Comparison of ENCODE assay signal across 23 cellular contexts in the genomic region with DNA sequence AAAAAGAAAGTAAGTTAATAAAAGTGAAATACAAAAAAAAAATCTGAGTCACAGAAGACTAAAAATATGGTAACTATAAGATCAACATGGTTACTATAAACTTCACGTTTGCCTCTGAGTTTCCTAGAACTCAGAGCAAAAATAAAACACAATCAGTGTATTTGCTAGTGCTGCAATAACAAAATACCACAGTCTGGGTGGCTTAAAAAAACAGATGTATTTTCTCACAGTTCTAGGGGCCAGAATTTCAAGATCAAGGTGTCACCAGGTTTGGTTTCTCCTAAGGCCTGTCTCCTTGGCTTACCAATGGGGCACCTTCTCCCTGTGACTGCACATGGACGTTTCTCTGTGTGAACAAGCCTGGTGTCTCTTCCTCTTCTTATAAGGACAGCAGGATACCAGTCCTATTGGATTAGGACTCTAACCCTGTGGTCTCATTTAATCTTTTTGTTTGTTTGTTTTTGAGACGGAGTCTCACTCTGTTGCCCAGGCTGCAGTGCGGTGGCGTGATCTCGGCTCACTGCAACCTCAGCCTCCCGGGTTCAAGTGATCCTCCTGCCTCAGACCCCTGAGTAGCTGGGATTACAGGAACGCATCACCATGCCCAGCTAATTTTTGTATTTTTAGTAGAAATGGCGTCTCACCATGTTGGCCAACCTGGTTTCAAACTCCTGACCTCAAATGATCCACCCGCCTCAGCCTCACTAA.
DNase-seq lines count a peak whose midpoint lies in the region; ATAC-seq, FAIRE-seq and TF ChIP-seq lines count a peak whose summit lies in the region.
"Had no signal": no experiment of that assay in that cellular context is flagged by ENCODE, and none has a peak within 500 bp of the region (broad histone marks: within the 10 kb centered on the region; RNA-seq: fewer than 3 reads in every experiment).

No MANE protein-coding gene starts in this region.

- no peak for TF ChIP-seq POLR2A in H1 (IDR thresholded peaks at IDR 0.05; ENCODE audit: control extremely low read depth in 1 of 2, low read depth in 2 of 2, low read length in 2 of 2)
- no peak for TF ChIP-seq POLR2A in HepG2 (IDR thresholded peaks at IDR 0.05; ENCODE audit: insufficient read depth in 1 of 2, low read depth in 2 of 2, low read length in 2 of 2)

- no peak overlapping the region for H3K4me2 ChIP-seq in H1 (ENCODE audit: insufficient read depth in 1 of 2, low read depth in 2 of 2, low read length in 2 of 2)
- H3K4me2 ChIP-seq in HepG2 (ENCODE audit: low read depth, low read length) = no peak overlapping the region
- H3K4me2 ChIP-seq: BLaER1, GM23338 had no signal

- TF ChIP-seq CTCF in H1 (IDR thresholded peaks at IDR 0.05; ENCODE audit: control extremely low read depth in 1 of 3, insufficient read depth in 1 of 3, low read depth in 1 of 3, low read length in 3 of 3) (no peak), HepG2 (CRISPR knock-in tag; IDR thresholded peaks at IDR 0.05) (no peak), pancreas (IDR thresholded peaks at IDR 0.05) (no peak)

- H3K23ac ChIP-seq in H1 (ENCODE audit: insufficient read length) = no peak overlapping the region

- no peak overlapping the region for H4K5ac ChIP-seq in H1 (ENCODE audit: insufficient read length, low read depth, low read length)

- no peak overlapping the region for H3K4me3 ChIP-seq in H1 (ENCODE audit: extremely low read depth in 1 of 4, insufficient read depth in 2 of 4, low read depth in 3 of 4, low read length in 4 of 4)
- no peak overlapping the region for H3K4me3 ChIP-seq in HepG2 (replicated peaks in 1 of 3; ENCODE audit: insufficient read depth in 1 of 3, low read depth in 2 of 3, low read length in 3 of 3)
- no peak overlapping the region for H3K4me3 ChIP-seq in pancreas
- no peak overlapping the region for H3K4me3 ChIP-seq in H7 (ENCODE audit: insufficient read depth, low read depth, low read length)
- H3K4me3 ChIP-seq: BLaER1, GM23338 had no signal

- TF ChIP-seq EP300 in H1 (IDR thresholded peaks at IDR 0.05; ENCODE audit: borderline replicate concordance in 1 of 2, low read depth in 2 of 2, low read length in 2 of 2) (no peak), HepG2 (IDR thresholded peaks at IDR 0.05; ENCODE audit: low read depth in 2 of 2, low read length in 2 of 2) (no peak), HepG2 (CRISPR knock-in tag; IDR thresholded peaks at IDR 0.05; ENCODE audit: borderline replicate concordance) (no peak)

- no peak overlapping the region for H3K18ac ChIP-seq in H1 (ENCODE audit: extremely low read depth, low read length)

- no peak overlapping the region for H3K56ac ChIP-seq in H1 (replicated peaks; ENCODE audit: insufficient read length, low read depth, low read length)

- no peak overlapping the region for H2BK5ac ChIP-seq in H1 (ENCODE audit: low read depth, low read length)

- H3K27me3 ChIP-seq in H1 (replicated peaks in 1 of 4; ENCODE audit: control insufficient read depth in 3 of 4, extremely low read depth in 1 of 4, insufficient read depth in 3 of 4, low read length in 3 of 4) = no peaks in the 10 kb centered on the region
- no peaks in the 10 kb centered on the region for H3K27me3 ChIP-seq in HepG2 (ENCODE audit: control insufficient read depth in 1 of 2, insufficient read depth in 2 of 2, low read length in 2 of 2)
- H3K27me3 ChIP-seq in pancreas = no peaks in the 10 kb centered on the region
- no peaks in the 10 kb centered on the region for H3K27me3 ChIP-seq in H7 (ENCODE audit: control insufficient read depth, insufficient read depth, low read length)
- H3K27me3 ChIP-seq: BLaER1 had no signal

- H2AFZ ChIP-seq in H1 (ENCODE audit: low read length) (0 out of 2 replicates have a peak overlapping the region, but pooled peaks have one; percentile 51), HepG2 (ENCODE audit: low read length) (peak overlapping the region; percentile 79)
- H2AFZ ChIP-seq: GM23338 had no signal

- H4K20me1 ChIP-seq in H1 (replicated peaks in 1 of 2; ENCODE audit: control insufficient read depth in 1 of 2, insufficient read depth in 2 of 2, low read length in 2 of 2) (no peaks in the 10 kb centered on the region), HepG2 (ENCODE audit: insufficient read depth, low read length) (no peaks in the 10 kb centered on the region)
- H4K20me1 ChIP-seq: BLaER1 had no signal

- H2BK120ac ChIP-seq in H1 (replicated peaks; ENCODE audit: low read depth, low read length) = no peak overlapping the region

- DNase-seq in NCI-H82 (lab: John Stamatoyannopoulos, UW) = peak; percentile 20
- DNase-seq in NCI-H82 treated with DMSO at 0.1 percent for 48 hours (lab: John Stamatoyannopoulos, UW; ENCODE audit: unreplicated experiment) = no peak
- DNase-seq in H1 (ENCODE audit: low read depth in 1 of 2, low spot score in 2 of 2) = no peak
- DNase-seq in HepG2 (ENCODE audit: low spot score) = no peak
- DNase-seq in pancreas = no peak
- no peak for DNase-seq in H7
- DNase-seq: CD4-positive, CD25-positive, alpha-beta regulatory T cell; CD8-positive, alpha-beta memory T cell; DMS 273 treated with DMSO at 0.1 percent for 48 hours; DMS79 treated with DMSO at 0.1 percent for 48 hours; GF-D8; H9; HFFc6 had no signal

- no peak overlapping the region for H4K91ac ChIP-seq in H1 (replicated peaks; ENCODE audit: insufficient read length, low read length)

- 92% methylated on average over 10 of the region's 10 CpGs; no CpG with 5 or more reads in 1 of the 2 experiments for WGBS in H1 (ENCODE audit: extremely low coverage in 1 of 2, insufficient coverage in 1 of 2, insufficient read length in 1 of 2, insufficient replicate concordance in 2 of 2, low coverage in 1 of 2, low lambda C conversion rate in 2 of 2, missing lambda C conversion rate in 1 of 2), 2 experiments
- 91% methylated on average over 10 of the region's 10 CpGs for WGBS in HepG2 (ENCODE audit: low lambda C conversion rate)
- 66 to 67% methylated on average over 10 of the region's 10 CpGs for WGBS in pancreas, 2 donors

- H2BK15ac ChIP-seq in H1 (ENCODE audit: low read length) = no peak overlapping the region

- no peak overlapping the region for H2BK12ac ChIP-seq in H1 (ENCODE audit: low read depth, low read length)

- H3K4me1 ChIP-seq in H1 (replicated peaks in 1 of 4; ENCODE audit: control insufficient read depth in 3 of 4, insufficient read depth in 4 of 4, low read length in 3 of 4) = no peaks in the 10 kb centered on the region
- peaks cover 27% of the 10 kb centered on the region for H3K4me1 ChIP-seq in HepG2 (ENCODE audit: insufficient read depth, low read length)
- peaks cover 0 to 9% (median 4%) of the 10 kb centered on the region in 3 donors for H3K4me1 ChIP-seq in pancreas
- H3K4me1 ChIP-seq: BLaER1 had no signal

- no peaks in the 10 kb centered on the region for H3K79me2 ChIP-seq in H1 (ENCODE audit: control insufficient read depth in 1 of 2, insufficient read depth in 2 of 2, low read length in 2 of 2)
- H3K79me2 ChIP-seq in HepG2 (ENCODE audit: insufficient read depth, low read length) = no peaks in the 10 kb centered on the region

- H2BK20ac ChIP-seq in H1 (ENCODE audit: low read length) = no peak overlapping the region

- H3K9ac ChIP-seq in H1 (replicated peaks in 1 of 4; ENCODE audit: extremely low read depth in 1 of 4, low read depth in 3 of 4, low read length in 3 of 4) (no peak overlapping the region), HepG2 (ENCODE audit: insufficient read depth, low read depth, low read length) (no peak overlapping the region)
- H3K9ac ChIP-seq: BLaER1 had no signal

- ATAC-seq in HepG2 (no peak), pancreas (peak in 3 of 4 donors; percentile 39 to 69 (median 55)), GM18498 (IDR thresholded peaks at IDR 0.05; ENCODE audit: unreplicated experiment) (no peak), GM19452 (IDR thresholded peaks at IDR 0.05; ENCODE audit: unreplicated experiment) (no peak)
- ATAC-seq: GM23338 had no signal

- FAIRE-seq in H1 (lab: Jason Lieb, UNC) (no peak), HepG2 (lab: Jason Lieb, UNC) (no peak), pancreas (lab: Jason Lieb, UNC) (no peak)
- FAIRE-seq: A204.1, D721Med, GM12891, GM19239 had no signal

- no TSS peak for BruUV-seq in HepG2 (replicated peaks; lab: Mats Ljungman, UMichigan)

- H3K9me3 ChIP-seq in H1 (ENCODE audit: insufficient read depth in 2 of 2, low read depth in 1 of 2, low read length in 1 of 2) = no peaks in the 10 kb centered on the region
- H3K9me3 ChIP-seq in HepG2 (ENCODE audit: low read length) = no peaks in the 10 kb centered on the region
- H3K9me3 ChIP-seq in pancreas = no peaks in the 10 kb centered on the region
- H3K9me3 ChIP-seq: BLaER1 had no signal

- no peak overlapping the region for H3K14ac ChIP-seq in H1 (ENCODE audit: insufficient read length)

- intact Hi-C loops in HepG2 (cut with micrococcal nuclease; ENCODE audit: unreplicated experiment) (no loop called here), pancreas (cut with DNase I) (loop anchor here in 1 of 3 donors (10.0 kb wide), 1 partner anchor 57 kb away; no protein-coding TSS in a partner anchor)

- H3K23me2 ChIP-seq in H1 (ENCODE audit: low read depth, low read length) = no peaks in the 10 kb centered on the region

- CTCF ChIA-PET in H1 (lab: Charles Lee; ENCODE audit: partially characterized antibody) (no interaction called here), HepG2 (lab: Yijun Ruan, JAX; ENCODE audit: low intra/inter-chr PET ratio, low total read pairs) (no interaction called here)

- POLR2A ChIA-PET in H1 (lab: Charles Lee; ENCODE audit: partially characterized antibody) = no interaction called here
- POLR2A ChIA-PET in HepG2 (lab: Yijun Ruan, JAX) = no interaction called here

- no peak overlapping the region for H2AK5ac ChIP-seq in H1 (ENCODE audit: low read depth, low read length)

- H3K36me3 ChIP-seq in H1 (ENCODE audit: control insufficient read depth in 2 of 4, insufficient read depth in 4 of 4, low read length in 3 of 4) (no peaks in the 10 kb centered on the region), HepG2 (replicated peaks in 1 of 2; ENCODE audit: control insufficient read depth in 1 of 2, insufficient read depth in 2 of 2, low read length in 2 of 2) (no peaks in the 10 kb centered on the region), pancreas (no peaks in the 10 kb centered on the region), H7 (replicated peaks; ENCODE audit: control insufficient read depth, insufficient read depth, low read length) (no peaks in the 10 kb centered on the region)
- H3K36me3 ChIP-seq: BLaER1 had no signal

- no peak overlapping the region for H4K8ac ChIP-seq in H1 (ENCODE audit: extremely low read depth, insufficient read depth, low read length)

- TF ChIP-seq RAD21 in H1 (IDR thresholded peaks at IDR 0.05 in 1 of 2, conservative IDR thresholded peaks at IDR 0.05 in 1 of 2; ENCODE audit: low read depth in 2 of 2, low read length in 2 of 2) (no peak), HepG2 (CRISPR knock-in tag; IDR thresholded peaks at IDR 0.05) (no peak)

- H3K79me1 ChIP-seq in H1 (ENCODE audit: low read depth, low read length) = no peaks in the 10 kb centered on the region

- in situ Hi-C loops in HepG2 (cut with HindIII; ENCODE audit: extremely low pct_ligation_motif_present, low pct_unique_long_range_greater_than_20kb) = no loop called here

- H3K27ac ChIP-seq in H1 (ENCODE audit: low read depth, low read length) (no peak overlapping the region), HepG2 (ENCODE audit: extremely low read length, insufficient read depth, low read length) (no peak overlapping the region), pancreas (no peak overlapping the region)
- H3K27ac ChIP-seq: 22Rv1, BLaER1, C4-2B had no signal

- no peak overlapping the region for H3K4ac ChIP-seq in H1 (replicated peaks; ENCODE audit: insufficient read length, low read depth, low read length)

TF ChIP-seq in HepG2, 621 proteins besides CTCF, POLR2A, EP300 and RAD21 (continues in another document):
- TF ChIP-seq KLF6 (CRISPR knock-in tag; IDR thresholded peaks at IDR 0.05) = no peak

Comparison
In these comparisons a context has a peak if more than half of its experiments do, and no peak if none do; other contexts are left out.
1. ATAC-seq: peak in pancreas (3 of 4); none in HepG2 (single experiment), GM18498 (single experiment) and GM19452 (single experiment).